ENCODE assay signal across 17 cellular contexts in genomic region chr20:64011366-64011779, GRCh38. TPM values are rescaled to one million over a fixed set of nuclear protein-coding genes. Genes with fewer than 3 reads are reported as not detected.
A peak's percentile ranks its signal among the peaks of the same experiment; 100 is the strongest.
DNase-seq lines count a peak whose midpoint lies in the region; ATAC-seq and TF ChIP-seq lines count a peak whose summit lies in the region.
"Had no signal": no experiment of that assay in that cellular context is flagged by ENCODE, and none has a peak within 500 bp of the region (broad histone marks: within the 10 kb centered on the region; RNA-seq: fewer than 3 reads in every experiment).

No MANE protein-coding gene starts in this region.

- H3K4me1 Mint-ChIP-seq in activated naive CD4-positive, alpha-beta T cell treated with anti-CD3 and anti-CD28 coated beads for 36 hours (ENCODE audit: low read depth): peaks cover 21% of the 10 kb centered on the region
- peaks cover 18% of the 10 kb centered on the region for H3K4me1 Mint-ChIP-seq in activated naive CD8-positive, alpha-beta T cell (ENCODE audit: low read depth)
- peaks cover 0 to 3% of the 10 kb centered on the region in 2 donors for H3K4me1 Mint-ChIP-seq in stimulated activated naive B cell treated with anti-CD40 and anti-IgM and Interleukin-4, amounts not matched to agents 10 μg/mL and 1 μg/mL and 100 μg/mL, for 72 hours

- H3K27me3 ChIP-seq in SU-DHL-6 (ENCODE audit: low read length) (no peaks in the 10 kb centered on the region), tibial artery (no peaks in the 10 kb centered on the region), hepatocyte (no peaks in the 10 kb centered on the region)
- H3K27me3 ChIP-seq: esophagus squamous epithelium had no signal

- no peaks in the 10 kb centered on the region for H3K79me2 ChIP-seq in SU-DHL-6 (ENCODE audit: insufficient read depth, low read length)
- H3K79me2 ChIP-seq in hepatocyte: peaks cover 7% of the 10 kb centered on the region

- WGBS in hepatocyte (ENCODE audit: low lambda C conversion rate, missing lambda C conversion rate): 97% methylated on average over 16 of the region's 16 CpGs

- H3K4me2 ChIP-seq in SU-DHL-6 (ENCODE audit: low read depth, low read length, poor library complexity, severe bottlenecking): no peak overlapping the region
- H3K4me2 ChIP-seq in hepatocyte: no peak overlapping the region
- H3K4me2 ChIP-seq: KMS-11 had no signal

- H3K4me3 Mint-ChIP-seq in activated naive CD4-positive, alpha-beta T cell treated with anti-CD3 and anti-CD28 coated beads for 36 hours: no peak overlapping the region
- no peak overlapping the region for H3K4me3 Mint-ChIP-seq in activated naive CD8-positive, alpha-beta T cell
- H3K4me3 Mint-ChIP-seq in stimulated activated naive B cell treated with anti-CD40 and anti-IgM and Interleukin-4, amounts not matched to agents 10 μg/mL and 1 μg/mL and 100 μg/mL, for 72 hours: no peak overlapping the region

- H3K9ac ChIP-seq in SU-DHL-6 (ENCODE audit: low read length): no peak overlapping the region
- H3K9ac ChIP-seq: KMS-11 had no signal

- peaks cover 13% of the 10 kb centered on the region for H3K9me3 Mint-ChIP-seq in activated naive CD4-positive, alpha-beta T cell treated with anti-CD3 and anti-CD28 coated beads for 36 hours
- peaks cover 13% of the 10 kb centered on the region for H3K9me3 Mint-ChIP-seq in activated naive CD8-positive, alpha-beta T cell (ENCODE audit: low read depth)
- peaks cover 0 to 1% of the 10 kb centered on the region in 2 donors for H3K9me3 Mint-ChIP-seq in stimulated activated naive B cell treated with anti-CD40 and anti-IgM and Interleukin-4, amounts not matched to agents 10 μg/mL and 1 μg/mL and 100 μg/mL, for 72 hours

- TF ChIP-seq CTCF in SU-DHL-6 (IDR thresholded peaks at IDR 0.05; ENCODE audit: insufficient read depth, low read length, poor library complexity, severe bottlenecking) (no peak), tibial artery (IDR thresholded peaks at IDR 0.05) (no peak), hepatocyte (IDR thresholded peaks at IDR 0.05; ENCODE audit: poor library complexity) (no peak)

- H3K4me1 ChIP-seq in tibial artery: no peaks in the 10 kb centered on the region
- no peaks in the 10 kb centered on the region for H3K4me1 ChIP-seq in hepatocyte (ENCODE audit: insufficient read depth)

- no peaks in the 10 kb centered on the region for H4K20me1 ChIP-seq in SU-DHL-6 (ENCODE audit: low read depth, low read length)
- peaks cover 7% of the 10 kb centered on the region for H4K20me1 ChIP-seq in hepatocyte (ENCODE audit: insufficient read depth, poor library complexity, severe bottlenecking)

- no peaks in the 10 kb centered on the region for H3K27me3 Mint-ChIP-seq in activated naive CD4-positive, alpha-beta T cell treated with anti-CD3 and anti-CD28 coated beads for 36 hours (ENCODE audit: low read depth)
- no peaks in the 10 kb centered on the region for H3K27me3 Mint-ChIP-seq in activated naive CD8-positive, alpha-beta T cell
- no peaks in the 10 kb centered on the region for H3K27me3 Mint-ChIP-seq in stimulated activated naive B cell treated with anti-CD40 and anti-IgM and Interleukin-4, amounts not matched to agents 10 μg/mL and 1 μg/mL and 100 μg/mL, for 72 hours

- ATAC-seq in stimulated activated naive B cell treated with anti-CD40 and anti-IgM and Interleukin-4, amounts not matched to agents 10 μg/mL and 1 μg/mL and 100 μg/mL, for 72 hours (replicated peaks): no peak
- no peak for ATAC-seq in GM18520 (IDR thresholded peaks at IDR 0.05; ENCODE audit: unreplicated experiment)
- ATAC-seq: HCT116, right cardiac atrium had no signal

- intact Hi-C loops in activated naive CD4-positive, alpha-beta T cell treated with anti-CD3 and anti-CD28 coated beads for 36 hours (cut with micrococcal nuclease): no loop called here
- intact Hi-C loops in tibial artery (cut with DNase I; ENCODE audit: low total_unique reads): no loop called here

- H3K9me3 ChIP-seq in SU-DHL-6 (ENCODE audit: insufficient read depth, low read length) (no peaks in the 10 kb centered on the region), tibial artery (no peaks in the 10 kb centered on the region), hepatocyte (ENCODE audit: low read depth) (peaks cover 3% of the 10 kb centered on the region)
- H3K9me3 ChIP-seq: esophagus squamous epithelium had no signal

- peaks cover 72% of the 10 kb centered on the region for H3K36me3 Mint-ChIP-seq in activated naive CD4-positive, alpha-beta T cell treated with anti-CD3 and anti-CD28 coated beads for 36 hours (ENCODE audit: low read depth)
- peaks cover 39% of the 10 kb centered on the region for H3K36me3 Mint-ChIP-seq in activated naive CD8-positive, alpha-beta T cell
- H3K36me3 Mint-ChIP-seq in stimulated activated naive B cell treated with anti-CD40 and anti-IgM and Interleukin-4, amounts not matched to agents 10 μg/mL and 1 μg/mL and 100 μg/mL, for 72 hours: peaks cover 30 to 60% of the 10 kb centered on the region in 2 donors

- H3K27ac ChIP-seq in SU-DHL-6 (ENCODE audit: low read depth, low read length) (peak overlapping the region; percentile 48; the same call in 1 of the 2 replicates), tibial artery (no peak overlapping the region), hepatocyte (no peak overlapping the region)
- H3K27ac ChIP-seq: KMS-11, VCaP had no signal

- H2AFZ ChIP-seq in SU-DHL-6 (ENCODE audit: low read depth, low read length, severe bottlenecking) (no peak overlapping the region), hepatocyte (no peak overlapping the region)

- H3F3A ChIP-seq in SU-DHL-6 (ENCODE audit: insufficient read depth): peaks cover 14% of the 10 kb centered on the region; the same call in 1 of the 2 replicates

- H3K4me3 ChIP-seq in SU-DHL-6 (ENCODE audit: insufficient read depth, low read length, poor library complexity, severe bottlenecking): no peak overlapping the region
- H3K4me3 ChIP-seq in tibial artery: no peak overlapping the region
- no peak overlapping the region for H3K4me3 ChIP-seq in hepatocyte
- H3K4me3 ChIP-seq: esophagus squamous epithelium had no signal

- H3K36me3 ChIP-seq in SU-DHL-6 (ENCODE audit: low read length): peaks cover 11% of the 10 kb centered on the region; the same call in 1 of the 2 replicates
- peaks cover 60 to 91% (median 85%) of the 10 kb centered on the region in 3 donors for H3K36me3 ChIP-seq in tibial artery
- peaks cover 3% of the 10 kb centered on the region for H3K36me3 ChIP-seq in hepatocyte (replicated peaks; ENCODE audit: insufficient read depth, low read depth)

- H3K27ac Mint-ChIP-seq in activated naive CD4-positive, alpha-beta T cell treated with anti-CD3 and anti-CD28 coated beads for 36 hours: peak overlapping the region; percentile 84
- H3K27ac Mint-ChIP-seq in activated naive CD8-positive, alpha-beta T cell: peak overlapping the region; percentile 64
- H3K27ac Mint-ChIP-seq in stimulated activated naive B cell treated with anti-CD40 and anti-IgM and Interleukin-4, amounts not matched to agents 10 μg/mL and 1 μg/mL and 100 μg/mL, for 72 hours: peak overlapping the region; percentile 77

- no peaks in the 10 kb centered on the region for H3K9me2 ChIP-seq in SU-DHL-6 (replicated peaks; ENCODE audit: insufficient read depth, low read length)
- H3K9me2 ChIP-seq in hepatocyte (replicated peaks; ENCODE audit: insufficient read depth): no peaks in the 10 kb centered on the region

- CTCF ChIA-PET in activated naive CD4-positive, alpha-beta T cell treated with anti-CD3 and anti-CD28 coated beads for 36 hours (lab: Charles Lee): interaction anchor here (0.6 kb wide), 1 partner anchor 284 kb away, joined by 5 read pairs; no protein-coding TSS in a partner anchor

- peak; percentile 11 for DNase-seq in activated naive CD4-positive, alpha-beta T cell treated with anti-CD3 and anti-CD28 coated beads for 36 hours
- no peak for DNase-seq in activated naive CD4-positive, alpha-beta T cell treated with anti-CD3 and anti-CD28 coated beads, Interleukin-2, amount 50 U/mL, for 16 hours
- no peak for DNase-seq in stimulated activated naive B cell treated with anti-CD40 and anti-IgM and Interleukin-4, amounts not matched to agents 10 μg/mL and 1 μg/mL and 100 μg/mL, for 72 hours
- DNase-seq in tibial artery (no peak), hepatocyte (ENCODE audit: low spot score) (no peak)
- DNase-seq: amygdala, caudate nucleus, esophagus squamous epithelium, NCI-H1048, NCI-H2029 treated with DMSO at 0.1 percent for 48 hours, right cardiac atrium had no signal

RNA-seq across cellular contexts. Expression of gene C20orf204, which starts 24.6 kb away (rescaled TPM):
- total RNA-seq in activated naive CD4-positive, alpha-beta T cell treated with anti-CD3 and anti-CD28 coated beads for 36 hours: 1 to 10 TPM; 1.1 to 1.7 TPM
- 0.57 and 0.72 TPM in 2 replicates for total RNA-seq in hepatocyte
- polyA plus RNA-seq in hepatocyte: 0.85 and 1.7 TPM in 2 replicates

RNA-seq across cellular contexts. Expression of gene PRPF6, which starts 30.4 kb away (rescaled TPM):
- 10 to 100 TPM; 39.4 to 40.2 TPM for total RNA-seq in activated naive CD4-positive, alpha-beta T cell treated with anti-CD3 and anti-CD28 coated beads for 36 hours
- 35.6 and 41.3 TPM in 2 replicates for total RNA-seq in hepatocyte
- 37.3 and 43.1 TPM in 2 replicates for polyA plus RNA-seq in hepatocyte

RNA-seq across cellular contexts. Expression of gene SAMD10, which starts 31.9 kb away (rescaled TPM):
- total RNA-seq in activated naive CD4-positive, alpha-beta T cell treated with anti-CD3 and anti-CD28 coated beads for 36 hours: 10 to 100 TPM; 20.5 to 21.8 TPM
- total RNA-seq in hepatocyte: 1.1 and 1.6 TPM in 2 replicates
- 11.0 and 11.7 TPM in 2 replicates for polyA plus RNA-seq in hepatocyte

RNA-seq across cellular contexts. Expression of gene SOX18, which starts 38.1 kb away (rescaled TPM):
- total RNA-seq in activated naive CD4-positive, alpha-beta T cell treated with anti-CD3 and anti-CD28 coated beads for 36 hours: not detected
- total RNA-seq in hepatocyte: not detected in 2 replicates
- 1.9 and 2.0 TPM in 2 replicates for polyA plus RNA-seq in hepatocyte

RNA-seq across cellular contexts. Expression of gene ZNF512B, which starts 41.6 kb away (rescaled TPM):
- total RNA-seq in activated naive CD4-positive, alpha-beta T cell treated with anti-CD3 and anti-CD28 coated beads for 36 hours: 1 to 10 TPM; 7.9 to 8.3 TPM
- 11.5 and 13.5 TPM in 2 replicates for total RNA-seq in hepatocyte
- polyA plus RNA-seq in hepatocyte: 10.1 and 12.4 TPM in 2 replicates
